10 cellular contexts compared by ENCODE assay signal in the genomic region with DNA sequence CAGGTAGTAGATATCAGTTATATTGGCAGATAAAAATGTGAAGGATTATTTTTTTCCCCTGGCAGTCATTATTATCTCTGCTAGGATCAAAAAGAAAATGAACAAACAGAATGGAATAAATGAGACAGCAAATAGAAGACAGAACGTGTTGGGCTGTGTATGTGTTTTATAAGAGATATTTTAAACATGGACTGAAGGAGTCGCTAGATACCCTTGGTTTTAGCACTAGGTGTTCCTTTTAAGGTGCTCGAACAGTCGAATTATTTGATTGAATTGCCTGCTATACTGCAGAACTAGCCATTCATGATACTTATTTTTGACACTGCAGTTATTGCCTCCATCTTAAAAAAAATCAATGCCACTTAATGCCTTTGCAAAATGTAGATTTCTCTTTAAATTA. TPM values are rescaled to one million over a fixed set of nuclear protein-coding genes. Genes with fewer than 3 reads are reported as not detected.
DNase-seq lines count a peak whose midpoint lies in the region; ATAC-seq lines count a peak whose summit lies in the region.
"Had no signal": no experiment of that assay in that cellular context is flagged by ENCODE, and none has a peak within 500 bp of the region (broad histone marks: within the 10 kb centered on the region; RNA-seq: fewer than 3 reads in every experiment).

No MANE protein-coding gene starts in this region.

- CTCF ChIA-PET in activated CD4-positive, alpha-beta T cell treated with anti-CD3 and anti-CD28 coated beads, Interleukin-2, amount 10 ng/mL, durations not matched to agents 7 days and 5 days (lab: Charles Lee), result no interaction called here

- DNase-seq in EH (ENCODE audit: low read depth), result peak; percentile 29
- peak; percentile 46 for DNase-seq in NAMALWA (ENCODE audit: low spot score)
- DNase-seq in SHP77 (lab: John Stamatoyannopoulos, UW), result peak; percentile 74 to 79
- peak; percentile 33 for DNase-seq in iPS-NIHi11 (ENCODE audit: low spot score)
- DNase-seq in T1000 (lab: John Stamatoyannopoulos, UW), result no peak
- no peak for DNase-seq in activated CD4-positive, alpha-beta T cell treated with anti-CD3 and anti-CD28 coated beads, Interleukin-2, amount 10 ng/mL, durations not matched to agents 7 days and 5 days
- DNase-seq: activated gamma-delta T cell had no signal

- H3K4me1 Mint-ChIP-seq in activated CD4-positive, alpha-beta T cell treated with anti-CD3 and anti-CD28 coated beads, Interleukin-2, amount 10 ng/mL, durations not matched to agents 7 days and 5 days, result no peaks in the 10 kb centered on the region

- peaks cover 2% of the 10 kb centered on the region for H3K36me3 Mint-ChIP-seq in activated CD4-positive, alpha-beta T cell treated with anti-CD3 and anti-CD28 coated beads, Interleukin-2, amount 10 ng/mL, durations not matched to agents 7 days and 5 days (ENCODE audit: low read depth)

- POLR2A ChIA-PET in activated CD4-positive, alpha-beta T cell treated with anti-CD3 and anti-CD28 coated beads, Interleukin-2, amount 10 ng/mL, durations not matched to agents 7 days and 5 days (lab: Charles Lee), result no interaction called here

- H3K4me3 Mint-ChIP-seq in activated CD4-positive, alpha-beta T cell treated with anti-CD3 and anti-CD28 coated beads, Interleukin-2, amount 10 ng/mL, durations not matched to agents 7 days and 5 days, result no peak overlapping the region

- no peak for ATAC-seq in GM21526 (IDR thresholded peaks at IDR 0.05; ENCODE audit: low FRiP score, unreplicated experiment)
- no peak for ATAC-seq in HG02571 (IDR thresholded peaks at IDR 0.05; ENCODE audit: unreplicated experiment)

- no peak overlapping the region for H3K27ac Mint-ChIP-seq in activated CD4-positive, alpha-beta T cell treated with anti-CD3 and anti-CD28 coated beads, Interleukin-2, amount 10 ng/mL, durations not matched to agents 7 days and 5 days

- peaks cover 67% of the 10 kb centered on the region for H3K27me3 Mint-ChIP-seq in activated CD4-positive, alpha-beta T cell treated with anti-CD3 and anti-CD28 coated beads, Interleukin-2, amount 10 ng/mL, durations not matched to agents 7 days and 5 days

- H3K9me3 Mint-ChIP-seq in activated CD4-positive, alpha-beta T cell treated with anti-CD3 and anti-CD28 coated beads, Interleukin-2, amount 10 ng/mL, durations not matched to agents 7 days and 5 days, result no peaks in the 10 kb centered on the region

RNA-seq across cellular contexts. Expression of gene GRIK2, which starts 3.7 kb away (rescaled TPM):
- not detected for total RNA-seq in activated CD4-positive, alpha-beta T cell treated with anti-CD3 and anti-CD28 coated beads, Interleukin-2, amount 10 ng/mL, durations not matched to agents 7 days and 5 days
- total RNA-seq: lung microvascular endothelial cell had no signal

Comparison
In these comparisons a context has a peak if more than half of its experiments do, and no peak if none do; other contexts are left out.
1. DNase-seq: peak in EH (single experiment), NAMALWA (single experiment), SHP77 (2 of 2) and iPS-NIHi11 (single experiment); none in T1000 (single experiment) and activated CD4-positive, alpha-beta T cell treated with anti-CD3 and anti-CD28 coated beads, Interleukin-2, amount 10 ng/mL, durations not matched to agents 7 days and 5 days (single experiment).